In genomic region chr7:28290496-28290895, GRCh38 we compare ENCODE assay signal across 16 cellular contexts.
"Had no signal": no experiment of that assay in that cellular context is flagged by ENCODE, and none has a peak within 500 bp of the region (broad histone marks: within the 10 kb centered on the region; RNA-seq: fewer than 3 reads in every experiment).

No MANE protein-coding gene starts in this region.

- H3K4me1 ChIP-seq: esophagus squamous epithelium, left ventricle myocardium inferior had no signal

- H3K4me3 Mint-ChIP-seq: naive thymus-derived CD4-positive, alpha-beta T cell had no signal

- H3K27ac ChIP-seq: esophagus squamous epithelium, left ventricle myocardium inferior, neutrophil, spleen had no signal

- ATAC-seq: left cardiac atrium; naive thymus-derived CD4-positive, alpha-beta T cell; sciatic nerve had no signal

- H3K27ac Mint-ChIP-seq: naive thymus-derived CD4-positive, alpha-beta T cell had no signal

- DNase-seq: dermis blood vessel endothelial cell; esophagus squamous epithelium; foreskin fibroblast; kidney; left cardiac atrium; left ventricle myocardium inferior; mesendoderm; naive thymus-derived CD4-positive, alpha-beta T cell; spleen; stimulated activated CD4-positive, alpha-beta T cell treated with anti-CD3 and anti-CD28 coated beads, Interleukin-15, amount 100 ng/mL, for 24 hours; stimulated activated CD4-positive, alpha-beta T cell treated with anti-CD3 and anti-CD28 coated beads, Interleukin-1b, Interleukin-23, amount 100 ng/mL, for 48 hours; stimulated activated CD4-positive, alpha-beta T cell treated with anti-CD3 and anti-CD28 coated beads, Interleukin-4, amount 100 ng/mL, for 24 hours; stimulated activated naive CD4-positive, alpha-beta T cell treated with Interleukin-2 at 50 U/mL for 16 hours; trophoblast cell had no signal

- H3K9me3 Mint-ChIP-seq: naive thymus-derived CD4-positive, alpha-beta T cell had no signal

- H3K9me3 ChIP-seq: esophagus squamous epithelium, left ventricle myocardium inferior, neutrophil, spleen had no signal
